22 cellular contexts compared by ENCODE assay signal in the genomic region with DNA sequence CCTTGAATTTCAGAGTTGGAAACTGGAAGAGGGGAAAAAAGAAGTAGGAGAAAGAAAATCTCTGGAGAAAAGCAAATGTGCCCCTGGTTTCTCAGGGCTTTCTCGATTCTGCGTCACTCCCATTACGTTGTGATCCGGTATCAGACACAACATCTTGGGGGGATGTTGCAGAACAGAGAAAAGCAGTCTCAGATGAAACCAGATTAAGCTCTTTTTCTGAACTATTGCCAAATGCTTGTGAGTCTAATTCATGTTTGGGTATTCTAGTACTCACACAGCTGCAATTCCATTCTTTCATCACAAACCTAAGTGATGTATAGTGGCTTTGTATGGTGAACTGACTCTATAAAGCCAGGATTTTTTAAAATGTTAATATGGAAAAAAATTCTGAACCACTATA.
A peak's percentile ranks its signal among the peaks of the same experiment; 100 is the strongest.
DNase-seq lines count a peak whose midpoint lies in the region; ATAC-seq, FAIRE-seq and TF ChIP-seq lines count a peak whose summit lies in the region.
"Had no signal": no experiment of that assay in that cellular context is flagged by ENCODE, and none has a peak within 500 bp of the region (broad histone marks: within the 10 kb centered on the region; RNA-seq: fewer than 3 reads in every experiment).

No MANE protein-coding gene starts in this region.

- no peak for TF ChIP-seq CTCF in vagina (IDR thresholded peaks at IDR 0.05)

- peaks cover 19% of the 10 kb centered on the region for H3K4me1 ChIP-seq in vagina
- H3K4me1 ChIP-seq: right lobe of liver had no signal

- DNase-seq in amniotic epithelial cell (ENCODE audit: low read depth), result peak; percentile 88
- peak; percentile 73 for DNase-seq in inferior parietal cortex (ENCODE audit: extremely low spot score)
- DNase-seq in substantia nigra (lab: John Stamatoyannopoulos, UW), result no peak
- DNase-seq in HTR-8/SVneo (ENCODE audit: insufficient read length, low spot score), result no peak
- DNase-seq in NCI-H1417 (lab: John Stamatoyannopoulos, UW), result no peak
- DNase-seq in vagina (ENCODE audit: extremely low spot score in 2 of 2), result no peak
- DNase-seq: activated CD4-positive, alpha-beta T cell treated with anti-CD3 and anti-CD28 coated beads, Interleukin-2, amount 10 ng/mL, durations not matched to agents 7 days and 5 days; activated CD8-positive, alpha-beta memory T cell treated with anti-CD3 and anti-CD28 coated beads, Interleukin-2, amount 50 U/mL, for 48 hours; activated effector memory CD4-positive, alpha-beta T cell treated with anti-CD3 and anti-CD28 coated beads, Interleukin-2, amount 50 U/mL, for 16 hours; BE2C; Calu3; effector CD8-positive, alpha-beta T cell; H7; left ventricle myocardium superior; NCI-H187 treated with DMSO at 0.1 percent for 48 hours; right lobe of liver; Right ventricle myocardium superior; stimulated activated naive CD4-positive, alpha-beta T cell; transverse colon had no signal

- intact Hi-C loops in vagina (cut with DNase I), result loop anchor here (1.0 kb wide), 1 partner anchor 19 kb away; no protein-coding TSS in a partner anchor

- ATAC-seq in HG03354 (IDR thresholded peaks at IDR 0.05; ENCODE audit: poor library complexity, severe bottlenecking, unreplicated experiment), result peak; percentile 37
- ATAC-seq: left ventricle myocardium superior, right lobe of liver had no signal

- no peaks in the 10 kb centered on the region for H3K27me3 ChIP-seq in vagina
- H3K27me3 ChIP-seq: BE2C, esophagus muscularis mucosa, right lobe of liver, transverse colon had no signal

- H3K27ac ChIP-seq in substantia nigra (ENCODE audit: low read depth, low read length, poor library complexity, severe bottlenecking), result peak overlapping the region; percentile 58
- H3K27ac ChIP-seq in vagina, result no peak overlapping the region
- H3K27ac ChIP-seq: esophagus muscularis mucosa, right lobe of liver, transverse colon had no signal

- no peak for TF ChIP-seq POLR2A in vagina (IDR thresholded peaks at IDR 0.05)

- no peaks in the 10 kb centered on the region for H3K9me3 ChIP-seq in vagina
- H3K9me3 ChIP-seq: BE2C, esophagus muscularis mucosa, right lobe of liver, transverse colon had no signal

- no peak for FAIRE-seq in HTR-8/SVneo (lab: Jason Lieb, UNC)
- FAIRE-seq: GM19239 had no signal

- no peak overlapping the region for H3K4me3 ChIP-seq in vagina
- H3K4me3 ChIP-seq: esophagus muscularis mucosa, right lobe of liver, transverse colon had no signal

- no peaks in the 10 kb centered on the region for H3K36me3 ChIP-seq in vagina
- H3K36me3 ChIP-seq: BE2C, esophagus muscularis mucosa, right lobe of liver, transverse colon had no signal

Comparison
In these comparisons a context has a peak if more than half of its experiments do, and no peak if none do; other contexts are left out.
1. DNase-seq: peak in amniotic epithelial cell (single experiment) and inferior parietal cortex (single experiment); none in substantia nigra (0 of 49), HTR-8/SVneo (single experiment), NCI-H1417 (0 of 3) and vagina (0 of 2).